1 cellular context compared by ENCODE assay signal in genomic region chr6:107540465-107540857, GRCh38.
TF ChIP-seq lines count a peak whose summit lies in the region.

No MANE protein-coding gene starts in this region.

TF ChIP-seq in HepG2, 621 proteins besides CTCF, POLR2A, EP300 and RAD21 (continued from another document and continues in another):
- peak; percentile 93 for TF ChIP-seq ZNF646 (CRISPR knock-in tag; IDR thresholded peaks at IDR 0.05)
- peak; percentile 65; the same call in 1 of the 2 replicates for TF ChIP-seq ZNF263 (CRISPR knock-in tag; IDR thresholded peaks at IDR 0.05)
- TF ChIP-seq ZHX1 (CRISPR knock-in tag; IDR thresholded peaks at IDR 0.05; ENCODE audit: low read depth): 0 out of 2 replicates have a peak, but pooled peaks have one; percentile 42
- no peak for TF ChIP-seq DDIT3 (CRISPR knock-in tag; IDR thresholded peaks at IDR 0.05)
- no peak for TF ChIP-seq DNMT1 (CRISPR knock-in tag; IDR thresholded peaks at IDR 0.05)
- no peak for TF ChIP-seq EEA1 (CRISPR knock-in tag; IDR thresholded peaks at IDR 0.05; ENCODE audit: borderline replicate concordance)
- TF ChIP-seq LBX2 (CRISPR knock-in tag; IDR thresholded peaks at IDR 0.05; ENCODE audit: borderline replicate concordance): no peak
- TF ChIP-seq CREB1 (IDR thresholded peaks at IDR 0.05): 0 out of 2 replicates have a peak, but pooled peaks have one; percentile 8
- peak; percentile 70 for TF ChIP-seq CREB1 (CRISPR knock-in tag; IDR thresholded peaks at IDR 0.05)
- TF ChIP-seq SNAI1 (CRISPR knock-in tag; IDR thresholded peaks at IDR 0.05; ENCODE audit: borderline replicate concordance): no peak
- no peak for TF ChIP-seq ATF5 (CRISPR knock-in tag; IDR thresholded peaks at IDR 0.05; ENCODE audit: low read depth)
- peak; percentile 39; the same call in 1 of the 2 replicates for TF ChIP-seq KMT2B (CRISPR knock-in tag; IDR thresholded peaks at IDR 0.05)
- no peak for TF ChIP-seq CBX2 (IDR thresholded peaks at IDR 0.05; ENCODE audit: low read depth, low read length)
- no peak for TF ChIP-seq CBX2 (CRISPR knock-in tag; IDR thresholded peaks at IDR 0.05; ENCODE audit: low read depth)
- no peak for TF ChIP-seq ZNF335 (CRISPR knock-in tag; IDR thresholded peaks at IDR 0.05)
- TF ChIP-seq POLR2G (IDR thresholded peaks at IDR 0.05; ENCODE audit: low read depth, low read length): peak; percentile 51; the same call in 1 of the 2 replicates
- TF ChIP-seq JARID2 (CRISPR knock-in tag; IDR thresholded peaks at IDR 0.05; ENCODE audit: insufficient replicate concordance): no peak
- no peak for TF ChIP-seq RNF2 (conservative IDR thresholded peaks at IDR 0.05; ENCODE audit: low read depth)
- TF ChIP-seq ZNF878 (CRISPR knock-in tag; IDR thresholded peaks at IDR 0.05): peak; percentile 75; the same call in 1 of the 2 replicates
- TF ChIP-seq ZSCAN5A (CRISPR knock-in tag; IDR thresholded peaks at IDR 0.05; ENCODE audit: borderline replicate concordance): no peak
- TF ChIP-seq NR2C2 (CRISPR knock-in tag; IDR thresholded peaks at IDR 0.05; ENCODE audit: borderline replicate concordance): peak; percentile 52; the same call in 1 of the 2 replicates
- peak; percentile 72 for TF ChIP-seq HNF1B (CRISPR knock-in tag; IDR thresholded peaks at IDR 0.05)
- TF ChIP-seq SAFB2 (CRISPR knock-in tag; IDR thresholded peaks at IDR 0.05; ENCODE audit: borderline replicate concordance, low read depth): no peak
- peak; percentile 62; the same call in 1 of the 2 replicates for TF ChIP-seq ZNF710 (CRISPR knock-in tag; IDR thresholded peaks at IDR 0.05; ENCODE audit: borderline replicate concordance)
- peak; percentile 74 for TF ChIP-seq ZNF292 (CRISPR knock-in tag; IDR thresholded peaks at IDR 0.05; ENCODE audit: borderline replicate concordance, low read depth)
- TF ChIP-seq THAP11 (CRISPR knock-in tag; IDR thresholded peaks at IDR 0.05): peak; percentile 70
- TF ChIP-seq ZNF577 (CRISPR knock-in tag; IDR thresholded peaks at IDR 0.05; ENCODE audit: borderline replicate concordance, low read depth): no peak
- TF ChIP-seq ZNF639 (CRISPR knock-in tag; conservative IDR thresholded peaks at IDR 0.05): no peak
- no peak for TF ChIP-seq ZNF251 (CRISPR knock-in tag; IDR thresholded peaks at IDR 0.05)
- TF ChIP-seq ZFP91 (CRISPR knock-in tag; IDR thresholded peaks at IDR 0.05; ENCODE audit: borderline replicate concordance): no peak; the same call in 1 of the 2 replicates
- peak; percentile 86 for TF ChIP-seq SMAD3 (CRISPR knock-in tag; IDR thresholded peaks at IDR 0.05)
- TF ChIP-seq MLXIP (CRISPR knock-in tag; IDR thresholded peaks at IDR 0.05; ENCODE audit: borderline replicate concordance): no peak
- no peak for TF ChIP-seq ZNF432 (CRISPR knock-in tag; IDR thresholded peaks at IDR 0.05; ENCODE audit: borderline replicate concordance)
- peak; percentile 86 for TF ChIP-seq ZNF792 (CRISPR knock-in tag; IDR thresholded peaks at IDR 0.05)
- TF ChIP-seq ZNF777 (CRISPR knock-in tag; IDR thresholded peaks at IDR 0.05): no peak
- TF ChIP-seq RCOR2 (CRISPR knock-in tag; IDR thresholded peaks at IDR 0.05): peak; percentile 85
